In genomic region chr6:71599366-71599765, GRCh38 we compare ENCODE assay signal across 13 cellular contexts.
DNase-seq lines count a peak whose midpoint lies in the region; ATAC-seq, FAIRE-seq and TF ChIP-seq lines count a peak whose summit lies in the region.
"Had no signal": no experiment of that assay in that cellular context is flagged by ENCODE, and none has a peak within 500 bp of the region (broad histone marks: within the 10 kb centered on the region; RNA-seq: fewer than 3 reads in every experiment).

No MANE protein-coding gene starts in this region.

- FAIRE-seq in H54 (lab: Jason Lieb, UNC) = no peak
- FAIRE-seq: A549, HepG2, HTR-8/SVneo had no signal

- TF ChIP-seq POLR2A in H54 (IDR thresholded peaks at IDR 0.05; ENCODE audit: low read depth, low read length) = no peak

- ATAC-seq in GM18519 (IDR thresholded peaks at IDR 0.05; ENCODE audit: low FRiP score, unreplicated experiment) = no peak
- ATAC-seq: A549, HCT116, HepG2 had no signal

- DNase-seq in G401 (ENCODE audit: low spot score) = peak; percentile 85
- peak; percentile 43 to 85 for DNase-seq in NCI-H446 (lab: John Stamatoyannopoulos, UW)
- peak; percentile 22 for DNase-seq in glomerular visceral epithelial cell (ENCODE audit: extremely low spot score)
- DNase-seq in renal cortical epithelial cell (ENCODE audit: low read depth) = peak; percentile 22
- DNase-seq in AML-193 (lab: John Stamatoyannopoulos, UW) = no peak
- no peak for DNase-seq in H54 (ENCODE audit: insufficient read length, low spot score)
- DNase-seq: CD8-positive, alpha-beta memory T cell; DMS53 had no signal

- in situ Hi-C loops in G401 (cut with HindIII; ENCODE audit: low sequenced_read_pairs) = no loop called here

Comparison
In these comparisons a context has a peak if more than half of its experiments do, and no peak if none do; other contexts are left out.
1. DNase-seq: peak in G401 (single experiment), NCI-H446 (2 of 2), glomerular visceral epithelial cell (single experiment) and renal cortical epithelial cell (single experiment); none in AML-193 (0 of 2) and H54 (single experiment).